In genomic region chr17:40542562-40543411, GRCh38 we compare ENCODE assay signal across 1 cellular context.
TF ChIP-seq lines count a peak whose summit lies in the region.

No MANE protein-coding gene starts in this region.

TF ChIP-seq in HepG2, 621 proteins besides CTCF, POLR2A, EP300 and RAD21 (continues in another document):
- TF ChIP-seq SIX1 (CRISPR knock-in tag; IDR thresholded peaks at IDR 0.05; ENCODE audit: borderline replicate concordance): no peak
- peak; percentile 41; the same call in 1 of the 2 replicates for TF ChIP-seq ZNF331 (CRISPR knock-in tag; IDR thresholded peaks at IDR 0.05)
- TF ChIP-seq ZBTB7B (CRISPR knock-in tag; IDR thresholded peaks at IDR 0.05): no peak
- peak; percentile 73 for TF ChIP-seq MXD4 (CRISPR knock-in tag; IDR thresholded peaks at IDR 0.05)
- no peak for TF ChIP-seq ZBTB20 (CRISPR knock-in tag; IDR thresholded peaks at IDR 0.05; ENCODE audit: borderline replicate concordance, low read depth)
- TF ChIP-seq ZNF281 (CRISPR knock-in tag; IDR thresholded peaks at IDR 0.05; ENCODE audit: borderline replicate concordance): peak; percentile 28; the same call in 1 of the 2 replicates
- no peak for TF ChIP-seq KDM4B (CRISPR knock-in tag; IDR thresholded peaks at IDR 0.05)
- no peak for TF ChIP-seq KAT8 (CRISPR knock-in tag; IDR thresholded peaks at IDR 0.05)
- TF ChIP-seq MIER3 (CRISPR knock-in tag; IDR thresholded peaks at IDR 0.05; ENCODE audit: borderline replicate concordance): peak; percentile 53; the same call in 1 of the 2 replicates
- TF ChIP-seq CEBPB (IDR thresholded peaks at IDR 0.05; ENCODE audit: borderline replicate concordance, low read depth, low read length): peak; percentile 66
- 0 out of 2 replicates have a peak, but pooled peaks have one; percentile 52 for TF ChIP-seq IRF2 (CRISPR knock-in tag; IDR thresholded peaks at IDR 0.05)
- TF ChIP-seq, protein P1, sequence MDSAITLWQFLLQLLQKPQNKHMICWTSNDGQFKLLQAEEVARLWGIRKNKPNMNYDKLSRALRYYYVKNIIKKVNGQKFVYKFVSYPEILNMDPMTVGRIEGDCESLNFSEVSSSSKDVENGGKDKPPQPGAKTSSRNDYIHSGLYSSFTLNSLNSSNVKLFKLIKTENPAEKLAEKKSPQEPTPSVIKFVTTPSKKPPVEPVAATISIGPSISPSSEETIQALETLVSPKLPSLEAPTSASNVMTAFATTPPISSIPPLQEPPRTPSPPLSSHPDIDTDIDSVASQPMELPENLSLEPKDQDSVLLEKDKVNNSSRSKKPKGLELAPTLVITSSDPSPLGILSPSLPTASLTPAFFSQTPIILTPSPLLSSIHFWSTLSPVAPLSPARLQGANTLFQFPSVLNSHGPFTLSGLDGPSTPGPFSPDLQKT (CRISPR knock-in tag; IDR thresholded peaks at IDR 0.05; ENCODE audit: borderline replicate concordance): no peak
- TF ChIP-seq ZNF557 (CRISPR knock-in tag; IDR thresholded peaks at IDR 0.05): no peak
- no peak for TF ChIP-seq ETV6 (CRISPR knock-in tag; conservative IDR thresholded peaks at IDR 0.05)
- TF ChIP-seq ZBTB21 (CRISPR knock-in tag; IDR thresholded peaks at IDR 0.05): peak; percentile 54; the same call in 1 of the 2 replicates
- TF ChIP-seq ZFYVE20 (CRISPR knock-in tag; IDR thresholded peaks at IDR 0.05; ENCODE audit: borderline replicate concordance, low read depth): no peak
- no peak for TF ChIP-seq ZNF570 (CRISPR knock-in tag; IDR thresholded peaks at IDR 0.05; ENCODE audit: borderline replicate concordance)
- TF ChIP-seq, protein P2, sequence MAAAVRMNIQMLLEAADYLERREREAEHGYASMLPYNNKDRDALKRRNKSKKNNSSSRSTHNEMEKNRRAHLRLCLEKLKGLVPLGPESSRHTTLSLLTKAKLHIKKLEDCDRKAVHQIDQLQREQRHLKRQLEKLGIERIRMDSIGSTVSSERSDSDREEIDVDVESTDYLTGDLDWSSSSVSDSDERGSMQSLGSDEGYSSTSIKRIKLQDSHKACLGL (CRISPR knock-in tag; IDR thresholded peaks at IDR 0.05): 0 out of 2 replicates have a peak, but pooled peaks have one; percentile 38
- no peak for TF ChIP-seq CBX1 (IDR thresholded peaks at IDR 0.05; ENCODE audit: low read depth)
- TF ChIP-seq ASH2L (IDR thresholded peaks at IDR 0.05; ENCODE audit: insufficient read length, low read depth, low read length): peak; percentile 16
- peak; percentile 55 for TF ChIP-seq USF2 (IDR thresholded peaks at IDR 0.05; ENCODE audit: low read depth, low read length)
- peak; percentile 58; the same call in 1 of the 2 replicates for TF ChIP-seq USF2 (CRISPR knock-in tag; IDR thresholded peaks at IDR 0.05; ENCODE audit: borderline replicate concordance)
- TF ChIP-seq SALL1 (CRISPR knock-in tag; IDR thresholded peaks at IDR 0.05): peak; percentile 52; the same call in 1 of the 2 replicates
- TF ChIP-seq ZNF747 (CRISPR knock-in tag; IDR thresholded peaks at IDR 0.05; ENCODE audit: borderline replicate concordance): no peak
- peak; percentile 67 for TF ChIP-seq RFX5 (IDR thresholded peaks at IDR 0.05; ENCODE audit: low read depth, low read length)
- TF ChIP-seq SRY (CRISPR knock-in tag; IDR thresholded peaks at IDR 0.05): no peak
- TF ChIP-seq REXO4 (CRISPR knock-in tag; IDR thresholded peaks at IDR 0.05; ENCODE audit: borderline replicate concordance): no peak
- TF ChIP-seq, protein P3, sequence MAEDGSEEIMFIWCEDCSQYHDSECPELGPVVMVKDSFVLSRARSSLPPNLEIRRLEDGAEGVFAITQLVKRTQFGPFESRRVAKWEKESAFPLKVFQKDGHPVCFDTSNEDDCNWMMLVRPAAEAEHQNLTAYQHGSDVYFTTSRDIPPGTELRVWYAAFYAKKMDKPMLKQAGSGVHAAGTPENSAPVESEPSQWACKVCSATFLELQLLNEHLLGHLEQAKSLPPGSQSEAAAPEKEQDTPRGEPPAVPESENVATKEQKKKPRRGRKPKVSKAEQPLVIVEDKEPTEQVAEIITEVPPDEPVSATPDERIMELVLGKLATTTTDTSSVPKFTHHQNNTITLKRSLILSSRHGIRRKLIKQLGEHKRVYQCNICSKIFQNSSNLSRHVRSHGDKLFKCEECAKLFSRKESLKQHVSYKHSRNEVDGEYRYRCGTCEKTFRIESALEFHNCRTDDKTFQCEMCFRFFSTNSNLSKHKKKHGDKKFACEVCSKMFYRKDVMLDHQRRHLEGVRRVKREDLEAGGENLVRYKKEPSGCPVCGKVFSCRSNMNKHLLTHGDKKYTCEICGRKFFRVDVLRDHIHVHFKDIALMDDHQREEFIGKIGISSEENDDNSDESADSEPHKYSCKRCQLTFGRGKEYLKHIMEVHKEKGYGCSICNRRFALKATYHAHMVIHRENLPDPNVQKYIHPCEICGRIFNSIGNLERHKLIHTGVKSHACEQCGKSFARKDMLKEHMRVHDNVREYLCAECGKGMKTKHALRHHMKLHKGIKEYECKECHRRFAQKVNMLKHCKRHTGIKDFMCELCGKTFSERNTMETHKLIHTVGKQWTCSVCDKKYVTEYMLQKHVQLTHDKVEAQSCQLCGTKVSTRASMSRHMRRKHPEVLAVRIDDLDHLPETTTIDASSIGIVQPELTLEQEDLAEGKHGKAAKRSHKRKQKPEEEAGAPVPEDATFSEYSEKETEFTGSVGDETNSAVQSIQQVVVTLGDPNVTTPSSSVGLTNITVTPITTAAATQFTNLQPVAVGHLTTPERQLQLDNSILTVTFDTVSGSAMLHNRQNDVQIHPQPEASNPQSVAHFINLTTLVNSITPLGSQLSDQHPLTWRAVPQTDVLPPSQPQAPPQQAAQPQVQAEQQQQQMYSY (CRISPR knock-in tag; IDR thresholded peaks at IDR 0.05): no peak
- TF ChIP-seq ATF4 (CRISPR knock-in tag; IDR thresholded peaks at IDR 0.05): peak in 1 of 2 experiments; percentile 57; a peak in 1 of 4 replicates
- TF ChIP-seq PAWR (CRISPR knock-in tag; IDR thresholded peaks at IDR 0.05; ENCODE audit: borderline replicate concordance): no peak
- 0 out of 2 replicates have a peak, but pooled peaks have one; percentile 19 for TF ChIP-seq TARDBP (CRISPR knock-in tag; IDR thresholded peaks at IDR 0.05)
- TF ChIP-seq ZNF138 (CRISPR knock-in tag; IDR thresholded peaks at IDR 0.05; ENCODE audit: low read depth): no peak
- 0 out of 2 replicates have a peak, but pooled peaks have one; percentile 28 for TF ChIP-seq SMC3 (IDR thresholded peaks at IDR 0.05; ENCODE audit: low read length)
- no peak for TF ChIP-seq ZNF513 (CRISPR knock-in tag; conservative IDR thresholded peaks at IDR 0.05)
- no peak for TF ChIP-seq XBP1 (CRISPR knock-in tag; IDR thresholded peaks at IDR 0.05)
- no peak for TF ChIP-seq MXI1 (IDR thresholded peaks at IDR 0.05; ENCODE audit: borderline replicate concordance, low read depth, low read length)
- TF ChIP-seq ELF1 (CRISPR knock-in tag; IDR thresholded peaks at IDR 0.05): no peak
- no peak for TF ChIP-seq ZNF556 (CRISPR knock-in tag; IDR thresholded peaks at IDR 0.05; ENCODE audit: borderline replicate concordance)
- TF ChIP-seq, protein P4, sequence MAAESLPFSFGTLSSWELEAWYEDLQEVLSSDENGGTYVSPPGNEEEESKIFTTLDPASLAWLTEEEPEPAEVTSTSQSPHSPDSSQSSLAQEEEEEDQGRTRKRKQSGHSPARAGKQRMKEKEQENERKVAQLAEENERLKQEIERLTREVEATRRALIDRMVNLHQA (CRISPR knock-in tag; IDR thresholded peaks at IDR 0.05): no peak
- no peak for TF ChIP-seq ZNF101 (CRISPR knock-in tag; IDR thresholded peaks at IDR 0.05; ENCODE audit: borderline replicate concordance, low read depth)
- no peak for TF ChIP-seq RBFOX2 (IDR thresholded peaks at IDR 0.05; ENCODE audit: low read depth, low read length)
- TF ChIP-seq SRSF4 (IDR thresholded peaks at IDR 0.05; ENCODE audit: low read depth, low read length, poor library complexity, severe bottlenecking): no peak
- TF ChIP-seq SPEN (CRISPR knock-in tag; IDR thresholded peaks at IDR 0.05; ENCODE audit: low read depth): no peak
- no peak for TF ChIP-seq KDM3A (CRISPR knock-in tag; IDR thresholded peaks at IDR 0.05; ENCODE audit: low read depth)
- no peak for TF ChIP-seq ZFP90 (CRISPR knock-in tag; IDR thresholded peaks at IDR 0.05; ENCODE audit: borderline replicate concordance)
- 0 out of 2 replicates have a peak, but pooled peaks have one; percentile 56 for TF ChIP-seq KLF6 (CRISPR knock-in tag; IDR thresholded peaks at IDR 0.05)
- TF ChIP-seq GATAD2A (CRISPR knock-in tag; IDR thresholded peaks at IDR 0.05): peak; percentile 74
- TF ChIP-seq, protein P5, sequence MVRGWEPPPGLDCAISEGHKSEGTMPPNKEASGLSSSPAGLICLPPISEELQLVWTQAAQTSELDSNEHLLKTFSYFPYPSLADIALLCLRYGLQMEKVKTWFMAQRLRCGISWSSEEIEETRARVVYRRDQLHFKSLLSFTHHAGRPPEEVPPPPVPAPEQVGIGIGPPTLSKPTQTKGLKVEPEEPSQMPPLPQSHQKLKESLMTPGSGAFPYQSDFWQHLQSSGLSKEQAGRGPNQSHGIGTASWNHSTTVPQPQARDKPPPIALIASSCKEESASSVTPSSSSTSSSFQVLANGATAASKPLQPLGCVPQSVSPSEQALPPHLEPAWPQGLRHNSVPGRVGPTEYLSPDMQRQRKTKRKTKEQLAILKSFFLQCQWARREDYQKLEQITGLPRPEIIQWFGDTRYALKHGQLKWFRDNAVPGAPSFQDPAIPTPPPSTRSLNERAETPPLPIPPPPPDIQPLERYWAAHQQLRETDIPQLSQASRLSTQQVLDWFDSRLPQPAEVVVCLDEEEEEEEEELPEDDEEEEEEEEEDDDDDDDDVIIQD (CRISPR knock-in tag; IDR thresholded peaks at IDR 0.05; ENCODE audit: low read depth): no peak
- TF ChIP-seq ZNF589 (CRISPR knock-in tag; conservative IDR thresholded peaks at IDR 0.05): no peak
- no peak for TF ChIP-seq ZMYM2 (CRISPR knock-in tag; IDR thresholded peaks at IDR 0.05)
- TF ChIP-seq, protein P6, sequence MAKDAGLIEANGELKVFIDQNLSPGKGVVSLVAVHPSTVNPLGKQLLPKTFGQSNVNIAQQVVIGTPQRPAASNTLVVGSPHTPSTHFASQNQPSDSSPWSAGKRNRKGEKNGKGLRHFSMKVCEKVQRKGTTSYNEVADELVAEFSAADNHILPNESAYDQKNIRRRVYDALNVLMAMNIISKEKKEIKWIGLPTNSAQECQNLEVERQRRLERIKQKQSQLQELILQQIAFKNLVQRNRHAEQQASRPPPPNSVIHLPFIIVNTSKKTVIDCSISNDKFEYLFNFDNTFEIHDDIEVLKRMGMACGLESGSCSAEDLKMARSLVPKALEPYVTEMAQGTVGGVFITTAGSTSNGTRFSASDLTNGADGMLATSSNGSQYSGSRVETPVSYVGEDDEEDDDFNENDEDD (CRISPR knock-in tag; IDR thresholded peaks at IDR 0.05; ENCODE audit: borderline replicate concordance): peak; percentile 83; the same call in 1 of the 2 replicates
- TF ChIP-seq PITX1 (CRISPR knock-in tag; IDR thresholded peaks at IDR 0.05): no peak; the same call in 1 of the 2 replicates
- no peak for TF ChIP-seq MAF1 (CRISPR knock-in tag; IDR thresholded peaks at IDR 0.05; ENCODE audit: borderline replicate concordance)
- no peak for TF ChIP-seq POLR2AphosphoS5 (IDR thresholded peaks at IDR 0.05; ENCODE audit: low read depth, low read length)
- TF ChIP-seq KLF9 (CRISPR knock-in tag; IDR thresholded peaks at IDR 0.05; ENCODE audit: low read depth): no peak
- TF ChIP-seq PHB2 (IDR thresholded peaks at IDR 0.05; ENCODE audit: partially characterized antibody): no peak
